8 cellular contexts compared by ENCODE assay signal in genomic region chr1:182069028-182069466, GRCh38. TPM values are rescaled to one million over a fixed set of nuclear protein-coding genes. Genes with fewer than 3 reads are reported as not detected.
DNase-seq lines count a peak whose midpoint lies in the region; ATAC-seq and TF ChIP-seq lines count a peak whose summit lies in the region.

No MANE protein-coding gene starts in this region.

- H3K9me3 ChIP-seq in Peyer's patch: no peaks in the 10 kb centered on the region
- H3K9me3 ChIP-seq in thyroid gland: no peaks in the 10 kb centered on the region

- TF ChIP-seq CTCF in Peyer's patch (IDR thresholded peaks at IDR 0.05): peak in 5 of 6 experiments; percentile 16 to 60 (median 35)
- peak; percentile 64 for TF ChIP-seq CTCF in cardiac fibroblast (IDR thresholded peaks at IDR 0.05; ENCODE audit: low read depth, low read length)
- TF ChIP-seq CTCF in thyroid gland (IDR thresholded peaks at IDR 0.05): peak in 5 of 6 experiments; percentile 25 to 73 (median 53)

- H3K27ac ChIP-seq in Peyer's patch (no peak overlapping the region), thyroid gland (no peak overlapping the region)

- H3K36me3 ChIP-seq in Peyer's patch: no peaks in the 10 kb centered on the region
- H3K36me3 ChIP-seq in thyroid gland: no peaks in the 10 kb centered on the region

- H3K4me1 ChIP-seq in Peyer's patch: no peaks in the 10 kb centered on the region
- no peaks in the 10 kb centered on the region for H3K4me1 ChIP-seq in thyroid gland

- WGBS in thyroid gland, 2 donors: 11 to 33% methylated on average over 12 of the region's 12 CpGs

- DNase-seq in stimulated activated CD4-positive, alpha-beta T cell treated with anti-CD3 and anti-CD28 coated beads, Interleukin-12 subunit alpha, Interleukin-12 subunit beta, amount 100 ng/mL, for 48 hours (ENCODE audit: low read depth in 2 of 3, low spot score in 1 of 3): peak in 2 of 3 donors; percentile 28 to 39
- DNase-seq in stimulated activated CD4-positive, alpha-beta T cell treated with anti-CD3 and anti-CD28 coated beads, Interleukin-4, amount 100 ng/mL, for 1 hour: no peak
- DNase-seq in LHCN-M2 (ENCODE audit: low read depth) (peak; percentile 14), Peyer's patch (peak in 1 of 3 donors; percentile 65), cardiac fibroblast (ENCODE audit: low read depth in 2 of 2) (peak; percentile 14 to 25), left lobe of liver (ENCODE audit: low spot score) (no peak), thyroid gland (peak; percentile 58 to 65)

- H3K27me3 ChIP-seq in Peyer's patch: no peaks in the 10 kb centered on the region
- no peaks in the 10 kb centered on the region for H3K27me3 ChIP-seq in thyroid gland

- H3K4me3 ChIP-seq in Peyer's patch (no peak overlapping the region), cardiac fibroblast (replicated peaks in 1 of 2; ENCODE audit: low read depth in 2 of 2, low read length in 2 of 2) (no peak overlapping the region), thyroid gland (replicated peaks in 1 of 3) (no peak overlapping the region)

- intact Hi-C loops in thyroid gland (cut with DNase I): no loop called here

- no peak for TF ChIP-seq POLR2A in Peyer's patch (IDR thresholded peaks at IDR 0.05)
- TF ChIP-seq POLR2A in thyroid gland (IDR thresholded peaks at IDR 0.05): no peak

- ATAC-seq in left lobe of liver (peak; percentile 95), HG03280 (IDR thresholded peaks at IDR 0.05; ENCODE audit: unreplicated experiment) (no peak)

RNA-seq across cellular contexts. Expression of gene ZNF648, which starts 7.5 kb away (rescaled TPM):
- total RNA-seq in LHCN-M2 (2014; rRNA removed) (not detected in 2 replicates), Peyer's patch (not detected), left lobe of liver (0.81 TPM), thyroid gland (under 1 TPM in 1 of 4 donors, not detected in 3; 0.24 TPM)
- not detected for polyA plus RNA-seq in LHCN-M2 (2012)

Comparison
In these comparisons a context has a peak if more than half of its experiments do, and no peak if none do; other contexts are left out.
1. DNase-seq: peak in stimulated activated CD4-positive, alpha-beta T cell treated with anti-CD3 and anti-CD28 coated beads, Interleukin-12 subunit alpha, Interleukin-12 subunit beta, amount 100 ng/mL, for 48 hours (2 of 3), LHCN-M2 (single experiment), cardiac fibroblast (2 of 2) and thyroid gland (2 of 2); none in stimulated activated CD4-positive, alpha-beta T cell treated with anti-CD3 and anti-CD28 coated beads, Interleukin-4, amount 100 ng/mL, for 1 hour (single experiment) and left lobe of liver (single experiment).
2. Peak in every context shown above with its lines, with median percentiles within 50 percentile points of each other: CTCF ChIP-seq.